ENCODE assay signal across 20 cellular contexts in the genomic region with DNA sequence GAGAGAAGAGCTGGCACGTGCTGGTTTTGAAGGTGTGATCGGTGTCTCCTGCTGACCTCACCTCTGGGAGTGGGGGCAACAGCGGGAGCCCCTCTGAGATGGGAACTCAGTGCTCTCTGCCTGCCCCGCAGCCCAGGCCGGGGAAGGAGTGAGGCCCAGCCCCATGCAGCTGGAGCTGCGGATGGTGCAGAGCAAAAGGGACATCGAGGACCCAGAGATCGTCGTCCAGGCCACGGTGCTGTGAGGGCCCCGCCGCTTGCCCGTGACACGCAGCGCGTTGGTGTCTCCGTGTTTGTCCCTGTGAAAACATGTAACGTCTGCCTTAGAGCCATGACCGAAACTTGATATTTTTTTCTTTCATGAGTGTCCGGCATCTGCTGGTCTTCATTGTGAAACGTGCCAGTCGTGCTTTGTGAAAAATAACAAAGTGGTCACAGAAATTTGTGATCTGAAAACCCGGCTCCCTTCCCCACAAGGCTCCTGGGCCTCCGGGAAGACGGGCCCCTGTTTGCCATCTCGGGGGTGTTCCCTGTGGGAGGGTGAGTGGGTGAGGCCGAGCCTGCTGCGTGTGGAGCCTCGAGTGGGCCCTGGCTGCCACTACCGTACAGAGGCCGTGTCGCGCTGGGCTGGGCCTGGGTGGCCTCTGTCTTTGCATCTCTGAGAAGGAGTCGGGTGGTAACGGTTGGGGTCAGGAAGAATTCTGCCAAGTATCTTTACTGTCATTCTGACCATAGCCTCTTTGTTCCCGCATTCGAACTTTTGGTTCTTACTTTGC.
"Had no signal": no experiment of that assay in that cellular context is flagged by ENCODE, and none has a peak within 500 bp of the region (broad histone marks: within the 10 kb centered on the region; RNA-seq: fewer than 3 reads in every experiment).

No MANE protein-coding gene starts in this region.

- ATAC-seq: effector memory CD8-positive, alpha-beta T cell; lower lobe of right lung; naive thymus-derived CD8-positive, alpha-beta T cell; stimulated activated effector memory CD8-positive, alpha-beta T cell treated with anti-CD3 and anti-CD28 coated beads, Interleukin-12 subunit alpha, Interleukin-12 subunit beta, amount 100 ng/mL, for 72 hours had no signal

- H2AFZ ChIP-seq: parathyroid adenoma had no signal

- H3K9me3 Mint-ChIP-seq: effector memory CD8-positive, alpha-beta T cell; naive thymus-derived CD8-positive, alpha-beta T cell; neural crest cell; stimulated activated effector memory CD8-positive, alpha-beta T cell treated with anti-CD3 and anti-CD28 coated beads, Interleukin-12 subunit alpha, Interleukin-12 subunit beta, amount 100 ng/mL, for 72 hours had no signal

- FAIRE-seq: endometrium, frontal cortex, keratinocyte had no signal

- DNase-seq: cortex of kidney; effector memory CD8-positive, alpha-beta T cell; hypothalamus; lower lobe of right lung; naive thymus-derived CD8-positive, alpha-beta T cell; sigmoid colon; stimulated activated CD4-positive, alpha-beta T cell treated with anti-CD3 and anti-CD28 coated beads, Interleukin-2, amount 100 ng/mL, for 24 hours; stimulated activated CD4-positive, alpha-beta T cell treated with anti-CD3 and anti-CD28 coated beads, Interleukin-4, amount 100 ng/mL, for 24 hours; stimulated activated naive CD4-positive, alpha-beta T cell treated with Interleukin-2 at 50 U/mL for 16 hours; transverse colon had no signal

- H3K9ac ChIP-seq: parathyroid adenoma had no signal

- H3K79me2 ChIP-seq: parathyroid adenoma had no signal

- H3K4me3 Mint-ChIP-seq: effector memory CD8-positive, alpha-beta T cell; naive thymus-derived CD8-positive, alpha-beta T cell; neural crest cell; stimulated activated effector memory CD8-positive, alpha-beta T cell treated with anti-CD3 and anti-CD28 coated beads, Interleukin-12 subunit alpha, Interleukin-12 subunit beta, amount 100 ng/mL, for 72 hours had no signal

- H3K4me1 Mint-ChIP-seq: naive thymus-derived CD8-positive, alpha-beta T cell; neural crest cell; stimulated activated effector memory CD8-positive, alpha-beta T cell treated with anti-CD3 and anti-CD28 coated beads, Interleukin-12 subunit alpha, Interleukin-12 subunit beta, amount 100 ng/mL, for 72 hours had no signal

- H3K9me3 ChIP-seq: lower lobe of right lung, right atrium auricular region, sigmoid colon, suprapubic skin, transverse colon, vagina had no signal

- H3K27ac ChIP-seq: lower lobe of right lung, parathyroid adenoma, right atrium auricular region, transverse colon had no signal

- H3K4me1 ChIP-seq: parathyroid adenoma, right atrium auricular region had no signal

- H3K27me3 ChIP-seq: right atrium auricular region, sigmoid colon, suprapubic skin, transverse colon, vagina had no signal

- H3K27ac Mint-ChIP-seq: effector memory CD8-positive, alpha-beta T cell; naive thymus-derived CD8-positive, alpha-beta T cell; progenitor cell of endocrine pancreas; stimulated activated effector memory CD8-positive, alpha-beta T cell treated with anti-CD3 and anti-CD28 coated beads, Interleukin-12 subunit alpha, Interleukin-12 subunit beta, amount 100 ng/mL, for 72 hours had no signal

- H3K27me3 Mint-ChIP-seq: effector memory CD8-positive, alpha-beta T cell; naive thymus-derived CD8-positive, alpha-beta T cell; progenitor cell of endocrine pancreas had no signal

- H3K4me3 ChIP-seq: lower lobe of right lung, right atrium auricular region, sigmoid colon, suprapubic skin, transverse colon, vagina had no signal
